Comparison of ENCODE assay signal across 1 cellular context in genomic region chr6:38176797-38177751, GRCh38.
TF ChIP-seq lines count a peak whose summit lies in the region.

No MANE protein-coding gene starts in this region.

TF ChIP-seq in GM23338, 12 proteins besides CTCF, POLR2A, EP300 and RAD21 (continued from another document):
- no peak for TF ChIP-seq ZNF462 (CRISPR knock-in tag; IDR thresholded peaks at IDR 0.05)
- no peak for TF ChIP-seq ZNF331 (CRISPR knock-in tag; IDR thresholded peaks at IDR 0.05; ENCODE audit: low read depth)
- TF ChIP-seq NANOG (IDR thresholded peaks at IDR 0.05; ENCODE audit: borderline replicate concordance), result no peak
- TF ChIP-seq POLR2AphosphoS5 (IDR thresholded peaks at IDR 0.05; ENCODE audit: low read depth), result no peak
- no peak for TF ChIP-seq ZNF114 (CRISPR knock-in tag; IDR thresholded peaks at IDR 0.05)
